In genomic region chr12:120445911-120446909, GRCh38 we compare ENCODE assay signal across 1 cellular context.
A peak's percentile ranks its signal among the peaks of the same experiment; 100 is the strongest.
TF ChIP-seq lines count a peak whose summit lies in the region.

A gene with protein sequence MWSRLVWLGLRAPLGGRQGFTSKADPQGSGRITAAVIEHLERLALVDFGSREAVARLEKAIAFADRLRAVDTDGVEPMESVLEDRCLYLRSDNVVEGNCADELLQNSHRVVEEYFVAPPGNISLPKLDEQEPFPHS (plus strand): TSS chr12:120446444. CDS start chr12:120446481, 37 bp downstream.
Gene TRIAP1, minus strand, starts transcription at chr12:120446384. Its CDS starts 12 bp downstream, at chr12:120446372.

TF ChIP-seq in K562, 482 proteins besides CTCF, POLR2A, EP300 and RAD21 (continued from another document and continues in another):
- TF ChIP-seq, protein P1, sequence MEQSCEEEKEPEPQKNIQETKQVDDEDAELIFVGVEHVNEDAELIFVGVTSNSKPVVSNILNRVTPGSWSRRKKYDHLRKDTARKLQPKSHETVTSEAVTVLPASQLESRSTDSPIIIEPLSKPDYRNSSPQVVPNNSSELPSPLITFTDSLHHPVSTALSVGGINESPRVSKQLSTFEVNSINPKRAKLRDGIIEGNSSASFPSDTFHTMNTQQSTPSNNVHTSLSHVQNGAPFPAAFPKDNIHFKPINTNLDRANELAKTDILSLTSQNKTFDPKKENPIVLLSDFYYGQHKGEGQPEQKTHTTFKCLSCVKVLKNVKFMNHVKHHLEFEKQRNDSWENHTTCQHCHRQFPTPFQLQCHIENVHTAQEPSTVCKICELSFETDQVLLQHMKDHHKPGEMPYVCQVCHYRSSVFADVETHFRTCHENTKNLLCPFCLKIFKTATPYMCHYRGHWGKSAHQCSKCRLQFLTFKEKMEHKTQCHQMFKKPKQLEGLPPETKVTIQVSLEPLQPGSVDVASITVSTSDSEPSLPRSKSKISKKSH (CRISPR knock-in tag; IDR thresholded peaks at IDR 0.05): no peak
- peak; percentile 66 to 95 (median 91) for TF ChIP-seq YY1 (IDR thresholded peaks at IDR 0.05; ENCODE audit: borderline replicate concordance in 1 of 3, control insufficient read depth in 1 of 3, extremely low read depth in 1 of 3, insufficient read depth in 3 of 3, insufficient read length in 1 of 3, insufficient replicate concordance in 2 of 3, low read depth in 1 of 3, low read length in 2 of 3)
- TF ChIP-seq TOE1 (IDR thresholded peaks at IDR 0.05; ENCODE audit: borderline replicate concordance): peak; percentile 77
- TF ChIP-seq TOE1 (CRISPR knock-in tag; IDR thresholded peaks at IDR 0.05; ENCODE audit: borderline replicate concordance, low read depth): 0 out of 2 replicates have a peak, but pooled peaks have one; percentile 12
- TF ChIP-seq CBFB (CRISPR knock-in tag; IDR thresholded peaks at IDR 0.05): no peak; the same call in 1 of the 2 replicates
- TF ChIP-seq FOXP1 (CRISPR knock-in tag; IDR thresholded peaks at IDR 0.05): peak; percentile 94
- peak; percentile 67 to 98; a peak in 3 of 4 replicates for TF ChIP-seq HDAC1 (IDR thresholded peaks at IDR 0.05)
- peak; percentile 93 to 98 for TF ChIP-seq MNT (conservative IDR thresholded peaks at IDR 0.05)
- TF ChIP-seq, protein P2, sequence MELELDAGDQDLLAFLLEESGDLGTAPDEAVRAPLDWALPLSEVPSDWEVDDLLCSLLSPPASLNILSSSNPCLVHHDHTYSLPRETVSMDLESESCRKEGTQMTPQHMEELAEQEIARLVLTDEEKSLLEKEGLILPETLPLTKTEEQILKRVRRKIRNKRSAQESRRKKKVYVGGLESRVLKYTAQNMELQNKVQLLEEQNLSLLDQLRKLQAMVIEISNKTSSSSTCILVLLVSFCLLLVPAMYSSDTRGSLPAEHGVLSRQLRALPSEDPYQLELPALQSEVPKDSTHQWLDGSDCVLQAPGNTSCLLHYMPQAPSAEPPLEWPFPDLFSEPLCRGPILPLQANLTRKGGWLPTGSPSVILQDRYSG (tag; conservative IDR thresholded peaks at IDR 0.05; ENCODE audit: low read depth): no peak
- TF ChIP-seq EGR1 (conservative IDR thresholded peaks at IDR 0.05): peak; percentile 91
- peak; percentile 66 for TF ChIP-seq U2AF1 (optimal IDR thresholded peaks at IDR 0.05; ENCODE audit: low read depth, low read length)
- TF ChIP-seq CTBP1 (IDR thresholded peaks at IDR 0.05; ENCODE audit: borderline replicate concordance): peak; percentile 70; the same call in 1 of the 2 replicates
- no peak for TF ChIP-seq ZNF583 (CRISPR knock-in tag; IDR thresholded peaks at IDR 0.05)
- TF ChIP-seq TFAP4 (CRISPR knock-in tag; IDR thresholded peaks at IDR 0.05; ENCODE audit: borderline replicate concordance): peak; percentile 89
- no peak for TF ChIP-seq ZNF217 (CRISPR knock-in tag; IDR thresholded peaks at IDR 0.05)
- peak; percentile 16 to 73; a peak in 2 of 4 replicates for TF ChIP-seq UBTF (IDR thresholded peaks at IDR 0.05; ENCODE audit: borderline replicate concordance in 1 of 2, low read depth in 2 of 2, low read length in 2 of 2)
- TF ChIP-seq L3MBTL2 (IDR thresholded peaks at IDR 0.05): peak; percentile 57
- TF ChIP-seq ATF6 (CRISPR knock-in tag; IDR thresholded peaks at IDR 0.05): no peak; the same call in 1 of the 2 replicates
- TF ChIP-seq NCOA6 (IDR thresholded peaks at IDR 0.05): no peak
- no peak for TF ChIP-seq BDP1 (IDR thresholded peaks at IDR 0.05; ENCODE audit: insufficient read depth, insufficient read length)
- TF ChIP-seq ZNF23 (CRISPR knock-in tag; IDR thresholded peaks at IDR 0.05): no peak
- peak; percentile 97 for TF ChIP-seq CXXC5 (CRISPR knock-in tag; IDR thresholded peaks at IDR 0.05)
- no peak for TF ChIP-seq FOS (IDR thresholded peaks at IDR 0.05; ENCODE audit: extremely low read depth, insufficient read length)
- peak; percentile 90 for TF ChIP-seq E2F8 (IDR thresholded peaks at IDR 0.05; ENCODE audit: low read depth, partially characterized antibody)
- 0 out of 2 replicates have a peak, but pooled peaks have one; percentile 15 for TF ChIP-seq SOX6 (IDR thresholded peaks at IDR 0.05)
- TF ChIP-seq HDAC2 (IDR thresholded peaks at IDR 0.05): peak; percentile 88
- TF ChIP-seq, protein P3, sequence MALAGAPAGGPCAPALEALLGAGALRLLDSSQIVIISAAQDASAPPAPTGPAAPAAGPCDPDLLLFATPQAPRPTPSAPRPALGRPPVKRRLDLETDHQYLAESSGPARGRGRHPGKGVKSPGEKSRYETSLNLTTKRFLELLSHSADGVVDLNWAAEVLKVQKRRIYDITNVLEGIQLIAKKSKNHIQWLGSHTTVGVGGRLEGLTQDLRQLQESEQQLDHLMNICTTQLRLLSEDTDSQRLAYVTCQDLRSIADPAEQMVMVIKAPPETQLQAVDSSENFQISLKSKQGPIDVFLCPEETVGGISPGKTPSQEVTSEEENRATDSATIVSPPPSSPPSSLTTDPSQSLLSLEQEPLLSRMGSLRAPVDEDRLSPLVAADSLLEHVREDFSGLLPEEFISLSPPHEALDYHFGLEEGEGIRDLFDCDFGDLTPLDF (CRISPR knock-in tag; IDR thresholded peaks at IDR 0.05): no peak
- TF ChIP-seq TRIM28 (IDR thresholded peaks at IDR 0.05): no peak
- peak; percentile 38 to 83; a peak in 3 of 4 replicates for TF ChIP-seq NONO (IDR thresholded peaks at IDR 0.05; ENCODE audit: low read depth in 2 of 2, low read length in 1 of 2)
- peak; percentile 100 for TF ChIP-seq DIDO1 (tag; IDR thresholded peaks at IDR 0.05; ENCODE audit: low read depth)
- TF ChIP-seq TAF9B (IDR thresholded peaks at IDR 0.05; ENCODE audit: partially characterized antibody): peak; percentile 78
- peak; percentile 83; the same call in 1 of the 2 replicates for TF ChIP-seq PML (IDR thresholded peaks at IDR 0.05; ENCODE audit: low read length)
- peak; percentile 16 for TF ChIP-seq ZNF146 (CRISPR knock-in tag; IDR thresholded peaks at IDR 0.05; ENCODE audit: unreplicated experiment)
- no peak for TF ChIP-seq MTA2 (IDR thresholded peaks at IDR 0.05; ENCODE audit: low read depth)
- TF ChIP-seq ID3 (CRISPR knock-in tag; IDR thresholded peaks at IDR 0.05): no peak
- TF ChIP-seq ID3 (tag; IDR thresholded peaks at IDR 0.05): peak; percentile 84
- TF ChIP-seq TBL1XR1 (IDR thresholded peaks at IDR 0.05; ENCODE audit: low read length in 2 of 2): peak in 1 of 2 experiments; percentile 98; a peak in 2 of 4 replicates
- TF ChIP-seq, protein P4, sequence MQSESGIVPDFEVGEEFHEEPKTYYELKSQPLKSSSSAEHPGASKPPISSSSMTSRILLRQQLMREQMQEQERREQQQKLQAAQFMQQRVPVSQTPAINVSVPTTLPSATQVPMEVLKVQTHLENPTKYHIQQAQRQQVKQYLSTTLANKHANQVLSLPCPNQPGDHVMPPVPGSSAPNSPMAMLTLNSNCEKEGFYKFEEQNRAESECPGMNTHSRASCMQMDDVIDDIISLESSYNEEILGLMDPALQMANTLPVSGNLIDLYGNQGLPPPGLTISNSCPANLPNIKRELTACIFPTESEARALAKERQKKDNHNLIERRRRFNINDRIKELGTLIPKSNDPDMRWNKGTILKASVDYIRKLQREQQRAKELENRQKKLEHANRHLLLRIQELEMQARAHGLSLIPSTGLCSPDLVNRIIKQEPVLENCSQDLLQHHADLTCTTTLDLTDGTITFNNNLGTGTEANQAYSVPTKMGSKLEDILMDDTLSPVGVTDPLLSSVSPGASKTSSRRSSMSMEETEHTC (IDR thresholded peaks at IDR 0.05): 0 out of 2 replicates have a peak, but pooled peaks have one; percentile 40
- no peak for TF ChIP-seq HOXB6 (CRISPR knock-in tag; IDR thresholded peaks at IDR 0.05; ENCODE audit: borderline replicate concordance)
- TF ChIP-seq TCF3 (CRISPR knock-in tag; IDR thresholded peaks at IDR 0.05): 0 out of 2 replicates have a peak, but pooled peaks have one; percentile 23
- TF ChIP-seq ZSCAN29 (IDR thresholded peaks at IDR 0.05): no peak
- peak; percentile 86 for TF ChIP-seq LCOR (CRISPR knock-in tag; IDR thresholded peaks at IDR 0.05)
- TF ChIP-seq ZBED1 (IDR thresholded peaks at IDR 0.05): no peak; the same call in 1 of the 2 replicates
- peak; percentile 15; the same call in 1 of the 2 replicates for TF ChIP-seq DPF2 (IDR thresholded peaks at IDR 0.05)
- TF ChIP-seq GTF2F1 (IDR thresholded peaks at IDR 0.05; ENCODE audit: low read depth, low read length): peak; percentile 80; the same call in 1 of the 2 replicates
- TF ChIP-seq NR2C2 (CRISPR knock-in tag; IDR thresholded peaks at IDR 0.05): peak; percentile 47; the same call in 1 of the 2 replicates
- peak; percentile 77 for TF ChIP-seq NR2C2 (tag; IDR thresholded peaks at IDR 0.05)
- peak; percentile 90 for TF ChIP-seq POLR2AphosphoS5 (IDR thresholded peaks at IDR 0.05; ENCODE audit: control insufficient read depth, insufficient read depth, low read depth, low read length)
- TF ChIP-seq KAT7 (CRISPR knock-in tag; IDR thresholded peaks at IDR 0.05; ENCODE audit: borderline replicate concordance): peak; percentile 99
